ENCODE assay signal across 29 cellular contexts in the genomic region with DNA sequence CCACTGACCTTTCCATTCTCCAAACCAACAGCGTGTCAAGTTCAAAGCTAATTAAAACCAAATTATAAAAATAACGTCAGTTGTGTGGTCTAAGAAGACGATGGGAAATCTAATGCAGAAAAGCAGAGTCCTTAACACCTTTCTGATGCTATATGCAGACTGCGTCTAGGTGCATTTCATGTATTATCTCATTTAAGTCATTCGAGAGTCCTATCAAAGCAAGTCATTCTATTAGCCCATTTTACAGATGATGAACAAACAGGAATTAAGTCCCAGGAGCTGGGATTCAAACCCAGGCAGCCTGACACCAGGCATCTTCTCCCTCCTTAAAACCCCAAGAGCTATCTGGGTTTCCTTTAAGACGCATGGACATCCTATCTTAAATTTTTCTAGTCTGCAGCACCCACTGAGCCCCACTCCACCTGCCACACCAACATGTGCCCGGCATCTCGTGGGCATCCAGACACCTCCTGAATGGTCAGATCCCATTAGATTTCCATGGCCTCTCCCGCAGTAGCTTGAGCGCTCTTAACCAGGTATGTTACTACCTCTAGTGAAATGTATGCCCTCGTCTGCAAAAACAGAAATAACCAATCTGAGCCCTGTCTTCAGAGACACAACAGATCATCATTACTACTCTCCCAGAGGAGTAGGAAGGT.
DNase-seq lines count a peak whose midpoint lies in the region; ATAC-seq lines count a peak whose summit lies in the region.
"Had no signal": no experiment of that assay in that cellular context is flagged by ENCODE, and none has a peak within 500 bp of the region (broad histone marks: within the 10 kb centered on the region; RNA-seq: fewer than 3 reads in every experiment).

No MANE protein-coding gene starts in this region.

- peaks cover 26% of the 10 kb centered on the region for H3K79me1 ChIP-seq in mesenchymal stem cell (replicated peaks; ENCODE audit: low read length, poor library complexity, severe bottlenecking)

- H3K9ac ChIP-seq in mesenchymal stem cell (ENCODE audit: low read length) (peak overlapping the region; percentile 86), skeletal muscle tissue (ENCODE audit: low read depth in 1 of 3, low read length in 3 of 3) (no peak overlapping the region)
- H3K9ac ChIP-seq: SK-N-SH had no signal

- no peak overlapping the region for H3K4me2 ChIP-seq in mesenchymal stem cell (ENCODE audit: low read length, poor library complexity, severe bottlenecking)
- H3K4me2 ChIP-seq: SK-N-SH had no signal

- H3K4me1 ChIP-seq in mesenchymal stem cell (ENCODE audit: control insufficient read depth, insufficient read depth, low read depth, low read length): peaks cover 4% of the 10 kb centered on the region
- peaks cover 34 to 53% (median 47%) of the 10 kb centered on the region in 3 donors for H3K4me1 ChIP-seq in skeletal muscle tissue (ENCODE audit: control insufficient read depth in 3 of 3, insufficient read depth in 3 of 3, low read length in 3 of 3)

- H3K9me3 Mint-ChIP-seq in T-helper 1 cell treated with Interleukin-12 subunit alpha and Interleukin-12 subunit beta and Interleukin-4 antibody, amounts not matched to agents 30 μg/mL and 1 μg/mL, for 36 hours: no peaks in the 10 kb centered on the region
- H3K9me3 Mint-ChIP-seq: activated B cell treated with CpG ODN at 0.5 μM for 24 hours; activated CD4-positive, alpha-beta memory T cell treated with anti-CD3 and anti-CD28 coated beads for 36 hours; stimulated activated naive CD8-positive, alpha-beta T cell treated with anti-CD3 and anti-CD28 coated beads, Interleukin-15, Interleukin-2, amounts not matched to agents 100 ng/mL and 50 ng/mL, for 24 hours had no signal

- no peak overlapping the region for H2BK5ac ChIP-seq in mesenchymal stem cell (ENCODE audit: low read depth, low read length, poor library complexity, severe bottlenecking)

- H2AFZ ChIP-seq in mesenchymal stem cell (ENCODE audit: low read depth, low read length): no peak overlapping the region

- H3K27me3 Mint-ChIP-seq in T-helper 1 cell treated with Interleukin-12 subunit alpha and Interleukin-12 subunit beta and Interleukin-4 antibody, amounts not matched to agents 30 μg/mL and 1 μg/mL, for 36 hours (ENCODE audit: low read depth): peaks cover 10% of the 10 kb centered on the region
- H3K27me3 Mint-ChIP-seq in T-helper 17 cell: peaks cover 13% of the 10 kb centered on the region
- H3K27me3 Mint-ChIP-seq: activated B cell treated with CpG ODN at 0.5 μM for 24 hours; effector memory CD8-positive, alpha-beta T cell; stimulated activated naive CD8-positive, alpha-beta T cell treated with anti-CD3 and anti-CD28 coated beads, Interleukin-15, Interleukin-2, amounts not matched to agents 100 ng/mL and 50 ng/mL, for 24 hours had no signal

- DNase-seq in T-helper 1 cell (no peak), T-helper 17 cell (no peak), mesenchymal stem cell (no peak), NCI-H1417 treated with DMSO at 0.1 percent for 48 hours (lab: John Stamatoyannopoulos, UW) (no peak), SIG-M5 (lab: John Stamatoyannopoulos, UW) (no peak), DMS 273 treated with DMSO at 0.1 percent for 48 hours (lab: John Stamatoyannopoulos, UW) (no peak)
- DNase-seq: activated B cell treated with CpG ODN at 0.5 μM for 24 hours; activated CD4-positive, alpha-beta memory T cell treated with anti-CD3 and anti-CD28 coated beads for 36 hours; activated effector memory CD4-positive, alpha-beta T cell treated with anti-CD3 and anti-CD28 coated beads, Interleukin-2, amount 50 U/mL, for 16 hours; body of pancreas; effector memory CD8-positive, alpha-beta T cell; hypothalamus; left ventricle myocardium superior; mucosa of descending colon; NCI-H1417; NCI-H2081 treated with DMSO at 0.1 percent for 48 hours; NCI-H345; NCI-H82; SK-N-SH; stimulated activated CD4-positive, alpha-beta T cell treated with anti-CD3 and anti-CD28 coated beads, Interleukin-12 subunit alpha, Interleukin-12 subunit beta, amount 100 ng/mL, for 4 hours; T-helper 9 cell; thyroid gland had no signal

- H3K27ac ChIP-seq in mesenchymal stem cell (ENCODE audit: low read length, poor library complexity, severe bottlenecking): no peak overlapping the region
- H3K27ac ChIP-seq in skeletal muscle tissue (ENCODE audit: low read depth, low read length): peak overlapping the region; percentile 3
- H3K27ac ChIP-seq: 22Rv1, RWPE1 had no signal

- H3K27ac Mint-ChIP-seq in T-helper 1 cell treated with Interleukin-12 subunit alpha and Interleukin-12 subunit beta and Interleukin-4 antibody, amounts not matched to agents 30 μg/mL and 1 μg/mL, for 36 hours: peak overlapping the region; percentile 37
- H3K27ac Mint-ChIP-seq in T-helper 17 cell: peak overlapping the region; percentile 75
- H3K27ac Mint-ChIP-seq: activated B cell treated with CpG ODN at 0.5 μM for 24 hours; activated CD4-positive, alpha-beta memory T cell treated with anti-CD3 and anti-CD28 coated beads for 36 hours; effector memory CD8-positive, alpha-beta T cell; stimulated activated naive CD8-positive, alpha-beta T cell treated with anti-CD3 and anti-CD28 coated beads, Interleukin-15, Interleukin-2, amounts not matched to agents 100 ng/mL and 50 ng/mL, for 24 hours had no signal

- no peak overlapping the region for H3K4me3 ChIP-seq in mesenchymal stem cell (ENCODE audit: insufficient read depth in 1 of 2, low read depth in 1 of 2, low read length in 2 of 2)
- no peak overlapping the region for H3K4me3 ChIP-seq in skeletal muscle tissue (ENCODE audit: low read length in 3 of 3)
- H3K4me3 ChIP-seq: body of pancreas, mucosa of descending colon, thyroid gland had no signal

- no peak overlapping the region for H3K4me3 Mint-ChIP-seq in T-helper 1 cell treated with Interleukin-12 subunit alpha and Interleukin-12 subunit beta and Interleukin-4 antibody, amounts not matched to agents 30 μg/mL and 1 μg/mL, for 36 hours
- peak overlapping the region; percentile 39 for H3K4me3 Mint-ChIP-seq in T-helper 17 cell
- H3K4me3 Mint-ChIP-seq: activated B cell treated with CpG ODN at 0.5 μM for 24 hours; activated CD4-positive, alpha-beta memory T cell treated with anti-CD3 and anti-CD28 coated beads for 36 hours; effector memory CD8-positive, alpha-beta T cell; stimulated activated naive CD8-positive, alpha-beta T cell treated with anti-CD3 and anti-CD28 coated beads, Interleukin-15, Interleukin-2, amounts not matched to agents 100 ng/mL and 50 ng/mL, for 24 hours had no signal

- H2BK15ac ChIP-seq in mesenchymal stem cell (ENCODE audit: low read depth, poor library complexity, severe bottlenecking): peak overlapping the region; percentile 62

- no peak overlapping the region for H4K91ac ChIP-seq in mesenchymal stem cell (ENCODE audit: low read length)

- H4K8ac ChIP-seq in mesenchymal stem cell (ENCODE audit: low read length): no peak overlapping the region

- no peaks in the 10 kb centered on the region for H3K36me3 ChIP-seq in mesenchymal stem cell (ENCODE audit: control insufficient read depth in 1 of 2, insufficient read depth in 2 of 2, low read depth in 1 of 2, low read length in 2 of 2)
- H3K36me3 ChIP-seq in skeletal muscle tissue (ENCODE audit: control insufficient read depth in 3 of 3, insufficient read depth in 3 of 3, low read length in 3 of 3): no peaks in the 10 kb centered on the region
- H3K36me3 ChIP-seq: thyroid gland had no signal

- no peak overlapping the region for H3K4ac ChIP-seq in mesenchymal stem cell (ENCODE audit: low read depth in 1 of 2, low read length in 2 of 2)

- peak overlapping the region in 1 of 2 experiments; percentile 40 for H2BK12ac ChIP-seq in mesenchymal stem cell (ENCODE audit: low read length in 2 of 2)

- WGBS in mesenchymal stem cell: over 99% methylated on average over 10 of the region's 11 CpGs

- no peaks in the 10 kb centered on the region for H3K9me3 ChIP-seq in T-helper 17 cell (ENCODE audit: control insufficient read depth, low read length, poor library complexity, severe bottlenecking)
- H3K9me3 ChIP-seq in mesenchymal stem cell (ENCODE audit: control insufficient read depth, low read length): no peaks in the 10 kb centered on the region
- H3K9me3 ChIP-seq in skeletal muscle tissue (ENCODE audit: control insufficient read depth in 3 of 3, low read length in 3 of 3): no peaks in the 10 kb centered on the region
- H3K9me3 ChIP-seq: body of pancreas, mucosa of descending colon, SK-N-SH, thyroid gland had no signal

- H3K18ac ChIP-seq in mesenchymal stem cell (ENCODE audit: low read depth in 1 of 2, low read length in 2 of 2): no peak overlapping the region

- H2AK5ac ChIP-seq in mesenchymal stem cell (ENCODE audit: low read length, severe bottlenecking): peak overlapping the region; percentile 41

- H2BK120ac ChIP-seq in mesenchymal stem cell (ENCODE audit: low read depth, low read length): no peak overlapping the region

- no peak for ATAC-seq in T-helper 17 cell
- ATAC-seq: body of pancreas, esophagus mucosa, HCT116 had no signal

- no peaks in the 10 kb centered on the region for H3K36me3 Mint-ChIP-seq in T-helper 1 cell treated with Interleukin-12 subunit alpha and Interleukin-12 subunit beta and Interleukin-4 antibody, amounts not matched to agents 30 μg/mL and 1 μg/mL, for 36 hours (ENCODE audit: low read depth)
- H3K36me3 Mint-ChIP-seq in T-helper 17 cell (ENCODE audit: low read depth): no peaks in the 10 kb centered on the region
- H3K36me3 Mint-ChIP-seq: activated CD4-positive, alpha-beta memory T cell treated with anti-CD3 and anti-CD28 coated beads for 36 hours had no signal

- no peak overlapping the region for H3K23ac ChIP-seq in mesenchymal stem cell (ENCODE audit: low read length in 2 of 2)

- no peak overlapping the region for H3K14ac ChIP-seq in mesenchymal stem cell (ENCODE audit: low read length in 2 of 2)

- peaks cover 14% of the 10 kb centered on the region for H3K4me1 Mint-ChIP-seq in T-helper 1 cell treated with Interleukin-12 subunit alpha and Interleukin-12 subunit beta and Interleukin-4 antibody, amounts not matched to agents 30 μg/mL and 1 μg/mL, for 36 hours (ENCODE audit: low read depth)
- H3K4me1 Mint-ChIP-seq in T-helper 17 cell: peaks cover 9% of the 10 kb centered on the region

- H3K27me3 ChIP-seq in mesenchymal stem cell (ENCODE audit: control insufficient read depth in 1 of 2, insufficient read depth in 1 of 2, low read length in 2 of 2) (no peaks in the 10 kb centered on the region), skeletal muscle tissue (ENCODE audit: control insufficient read depth in 3 of 3, insufficient read depth in 3 of 3, low read length in 3 of 3) (no peaks in the 10 kb centered on the region)
- H3K27me3 ChIP-seq: body of pancreas, thyroid gland had no signal
